Comparison of ENCODE assay signal across 16 cellular contexts in genomic region chr1:106876384-106876783, GRCh38.
DNase-seq lines count a peak whose midpoint lies in the region; ATAC-seq and TF ChIP-seq lines count a peak whose summit lies in the region.
"Had no signal": no experiment of that assay in that cellular context is flagged by ENCODE, and none has a peak within 500 bp of the region (broad histone marks: within the 10 kb centered on the region; RNA-seq: fewer than 3 reads in every experiment).

No MANE protein-coding gene starts in this region.

- no peak overlapping the region for H3K27ac ChIP-seq in SU-DHL-6 (ENCODE audit: low read depth, low read length)
- H3K27ac ChIP-seq: ascending aorta, dorsolateral prefrontal cortex, foreskin keratinocyte, GM23248 had no signal

- ATAC-seq in GM18508 (IDR thresholded peaks at IDR 0.05; ENCODE audit: insufficient read depth, unreplicated experiment) = peak; percentile 59
- ATAC-seq in GM21723 (IDR thresholded peaks at IDR 0.05; ENCODE audit: unreplicated experiment) = peak; percentile 62
- ATAC-seq in HG03521 (IDR thresholded peaks at IDR 0.05; ENCODE audit: unreplicated experiment) = peak; percentile 62
- ATAC-seq: foreskin keratinocyte had no signal

- DNase-seq in activated T-cell treated with anti-CD3 and anti-CD28 coated beads, Interleukin-2, amount 50 U/mL, for 48 hours = no peak
- DNase-seq in iPS-NIHi7 (ENCODE audit: extremely low spot score) (no peak), NCI-H2081 treated with DMSO at 0.1 percent for 48 hours (lab: John Stamatoyannopoulos, UW) (no peak)
- no peak for DNase-seq in effector CD4-positive, alpha-beta T cell
- DNase-seq: activated CD4-positive, alpha-beta T cell treated with anti-CD3 and anti-CD28 coated beads for 48 hours; DMS79; dorsolateral prefrontal cortex; foreskin keratinocyte; GM23248; MM.1S; NCI-H345 had no signal

- no peak overlapping the region for H3K4me2 ChIP-seq in SU-DHL-6 (ENCODE audit: low read depth, low read length, poor library complexity, severe bottlenecking)

- no peaks in the 10 kb centered on the region for H3K79me2 ChIP-seq in SU-DHL-6 (ENCODE audit: insufficient read depth, low read length)

- H3K36me3 ChIP-seq in SU-DHL-6 (ENCODE audit: low read length) = no peaks in the 10 kb centered on the region
- H3K36me3 ChIP-seq: ascending aorta had no signal

- no peaks in the 10 kb centered on the region for H4K20me1 ChIP-seq in SU-DHL-6 (ENCODE audit: low read depth, low read length)

- no peaks in the 10 kb centered on the region for H3K9me2 ChIP-seq in SU-DHL-6 (replicated peaks; ENCODE audit: insufficient read depth, low read length)

- TF ChIP-seq CTCF in SU-DHL-6 (IDR thresholded peaks at IDR 0.05; ENCODE audit: insufficient read depth, low read length, poor library complexity, severe bottlenecking) = no peak

- no peaks in the 10 kb centered on the region for H3K9me3 ChIP-seq in SU-DHL-6 (ENCODE audit: insufficient read depth, low read length)
- H3K9me3 ChIP-seq: ascending aorta had no signal

- H2AFZ ChIP-seq in SU-DHL-6 (ENCODE audit: low read depth, low read length, severe bottlenecking) = peak overlapping the region; percentile 25
- H2AFZ ChIP-seq: GM23248 had no signal

- H3K27me3 ChIP-seq in SU-DHL-6 (ENCODE audit: low read length) = no peaks in the 10 kb centered on the region
- H3K27me3 ChIP-seq: ascending aorta, dorsolateral prefrontal cortex, foreskin keratinocyte had no signal

- no peak overlapping the region for H3K9ac ChIP-seq in SU-DHL-6 (ENCODE audit: low read length)
- H3K9ac ChIP-seq: GM23248 had no signal

- H3F3A ChIP-seq in SU-DHL-6 (ENCODE audit: insufficient read depth) = no peaks in the 10 kb centered on the region

- no peak overlapping the region for H3K4me3 ChIP-seq in SU-DHL-6 (ENCODE audit: insufficient read depth, low read length, poor library complexity, severe bottlenecking)
- H3K4me3 ChIP-seq: ascending aorta, dorsolateral prefrontal cortex, GM23248 had no signal
